In genomic region chr21:42171091-42172053, GRCh38 we compare ENCODE assay signal across 14 cellular contexts. TPM values are rescaled to one million over a fixed set of nuclear protein-coding genes. Genes with fewer than 3 reads are reported as not detected.
DNase-seq lines count a peak whose midpoint lies in the region; ATAC-seq and TF ChIP-seq lines count a peak whose summit lies in the region.
"Had no signal": no experiment of that assay in that cellular context is flagged by ENCODE, and none has a peak within 500 bp of the region (broad histone marks: within the 10 kb centered on the region; RNA-seq: fewer than 3 reads in every experiment).

No MANE protein-coding gene starts in this region.

- H3K4me2 ChIP-seq in mammary epithelial cell (ENCODE audit: insufficient read depth, low read depth, low read length) = peak overlapping the region; percentile 49

- H3K4me3 ChIP-seq in mammary epithelial cell (replicated peaks in 1 of 3; ENCODE audit: insufficient read depth in 1 of 3, low read depth in 2 of 3, low read length in 3 of 3) (no peak overlapping the region), tibial nerve (no peak overlapping the region)
- H3K4me3 ChIP-seq: ascending aorta had no signal

- TF ChIP-seq POLR2A in tibial nerve (IDR thresholded peaks at IDR 0.05) = no peak

- peak overlapping the region; percentile 76 for H3K9ac ChIP-seq in mammary epithelial cell (ENCODE audit: insufficient read depth, low read length)

- H3K4me1 ChIP-seq in mammary epithelial cell (ENCODE audit: insufficient read depth, low read length) = peaks cover 19% of the 10 kb centered on the region
- H3K4me1 ChIP-seq in tibial nerve = peaks cover 0 to 15% (median 5%) of the 10 kb centered on the region in 4 donors
- H3K4me1 ChIP-seq: ascending aorta had no signal

- TSS peak; percentile 89 for BruUV-seq in mammary epithelial cell (replicated peaks; lab: Mats Ljungman, UMichigan)

- peak overlapping the region; percentile 73 for H2AFZ ChIP-seq in mammary epithelial cell (ENCODE audit: low read depth, low read length)

- CTCF ChIA-PET in mammary epithelial cell (lab: Charles Lee; ENCODE audit: low non-redundant PET) = interaction anchor here (0.6 kb wide), 1 partner anchor 87 kb away, joined by 8 read pairs; no protein-coding TSS in a partner anchor

- no peaks in the 10 kb centered on the region for H3K27me3 ChIP-seq in mammary epithelial cell (ENCODE audit: insufficient read depth, low read length)
- no peaks in the 10 kb centered on the region for H3K27me3 ChIP-seq in tibial nerve
- H3K27me3 ChIP-seq: ascending aorta had no signal

- no peaks in the 10 kb centered on the region for H4K20me1 ChIP-seq in mammary epithelial cell (ENCODE audit: insufficient read depth, low read length)

- TF ChIP-seq CTCF in mammary epithelial cell (conservative IDR thresholded peaks at IDR 0.05 in 1 of 2, IDR thresholded peaks at IDR 0.05 in 1 of 2; ENCODE audit: extremely low read depth in 1 of 2, insufficient read depth in 1 of 2, low read depth in 1 of 2, low read length in 2 of 2) (no peak), tibial nerve (IDR thresholded peaks at IDR 0.05) (no peak)

- peak in 1 of 2 donors; percentile 33 for TF ChIP-seq EP300 in tibial nerve (IDR thresholded peaks at IDR 0.05)

- dilution Hi-C loops in mammary epithelial cell (cut with HindIII; ENCODE audit: low sequenced_read_pairs) = no loop called here

- no peaks in the 10 kb centered on the region for H3K79me2 ChIP-seq in mammary epithelial cell (ENCODE audit: insufficient read depth, low read length)

- no peaks in the 10 kb centered on the region for H3K9me3 ChIP-seq in mammary epithelial cell (replicated peaks; ENCODE audit: insufficient read depth, low read length)
- H3K9me3 ChIP-seq in tibial nerve = no peaks in the 10 kb centered on the region
- H3K9me3 ChIP-seq: ascending aorta had no signal

- intact Hi-C loops in mammary epithelial cell (cut with micrococcal nuclease) = loop anchor here (1.0 to 2.0 kb wide), 3 partner anchors 28 to 57 kb away; no protein-coding TSS in a partner anchor

- peak; percentile 16 for DNase-seq in NCI-H146 (lab: John Stamatoyannopoulos, UW)
- DNase-seq in NCI-H146 treated with DMSO at 0.1 percent for 48 hours (lab: John Stamatoyannopoulos, UW; ENCODE audit: unreplicated experiment) = no peak
- DNase-seq in mammary epithelial cell = peak; percentile 87
- DNase-seq in left lobe of liver (ENCODE audit: low spot score) = peak; percentile 35
- DNase-seq in tibial nerve (ENCODE audit: low spot score in 2 of 2) = no peak
- DNase-seq in KG1 (lab: John Stamatoyannopoulos, UW) = no peak
- no peak for DNase-seq in GM19240 (ENCODE audit: insufficient read length, low spot score)
- DNase-seq: 8988T; activated CD4-positive, alpha-beta T cell treated with anti-CD3 and anti-CD28 coated beads for 36 hours; naive thymus-derived CD8-positive, alpha-beta T cell had no signal

- ATAC-seq in left lobe of liver = no peak
- no peak for ATAC-seq in GM18858 (IDR thresholded peaks at IDR 0.05; ENCODE audit: unreplicated experiment)
- ATAC-seq: activated CD4-positive, alpha-beta T cell treated with anti-CD3 and anti-CD28 coated beads for 36 hours; naive thymus-derived CD8-positive, alpha-beta T cell; Panc1 had no signal

- H3K36me3 ChIP-seq in mammary epithelial cell (ENCODE audit: insufficient read depth, low read length) (no peaks in the 10 kb centered on the region), tibial nerve (no peaks in the 10 kb centered on the region)
- H3K36me3 ChIP-seq: ascending aorta had no signal

- WGBS in mammary epithelial cell (ENCODE audit: low coverage, missing lambda C conversion rate) = 1% methylated on average over 14 of the region's 14 CpGs
- WGBS in tibial nerve, 2 donors = 44 to 48% methylated on average over 14 of the region's 14 CpGs

- in situ Hi-C loops in mammary epithelial cell (cut with MboI; ENCODE audit: low sequenced_read_pairs in 2 of 2) = no loop called here

- H3K27ac ChIP-seq in mammary epithelial cell (ENCODE audit: insufficient read depth, low read depth, low read length) = peak overlapping the region; percentile 97
- peak overlapping the region in 3 of 4 donors; percentile 35 to 79 (median 79) for H3K27ac ChIP-seq in tibial nerve
- H3K27ac ChIP-seq: ascending aorta had no signal

RNA-seq across cellular contexts. Expression of gene ABCG1, which starts 47.6 kb away (rescaled TPM):
- 10 to 100 TPM in 1 of 2 donors, 1 to 10 TPM in 1; 6.3 to 16.9 TPM for total RNA-seq in mammary epithelial cell
- 2.7 TPM for polyA plus RNA-seq in mammary epithelial cell
- 2.5 TPM for polyA minus RNA-seq in mammary epithelial cell
- total RNA-seq in left lobe of liver = 4.7 TPM
- total RNA-seq in tibial nerve = 10 to 100 TPM; 10.5 to 32.8 (median 18.6) TPM
- total RNA-seq: LHCN-M2 had no signal

Comparison
In these comparisons a context has a peak if more than half of its experiments do, and no peak if none do; other contexts are left out.
1. DNase-seq: peak in NCI-H146 (single experiment), mammary epithelial cell (single experiment) and left lobe of liver (single experiment); none in NCI-H146 treated with DMSO at 0.1 percent for 48 hours (single experiment), tibial nerve (0 of 2), KG1 (single experiment) and GM19240 (single experiment).